Comparison of ENCODE assay signal across 27 cellular contexts in the genomic region with DNA sequence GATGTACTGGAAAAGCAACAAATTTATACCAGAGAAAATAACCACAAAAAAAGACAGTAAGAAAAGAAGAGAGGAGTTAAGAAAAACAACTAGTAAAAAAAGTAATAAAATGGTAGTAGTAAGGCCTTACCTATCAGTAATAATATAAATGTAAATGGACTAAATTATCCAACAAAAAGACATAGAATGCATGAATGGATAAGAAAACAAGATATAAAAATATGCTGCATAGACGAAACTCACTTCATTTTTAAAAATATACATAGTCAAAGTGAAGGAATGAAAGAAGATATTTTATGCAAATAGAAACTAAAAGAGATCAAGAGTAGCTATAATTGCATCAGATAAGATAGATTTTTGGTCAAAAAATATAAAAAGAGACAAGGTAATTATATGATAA.
"Had no signal": no experiment of that assay in that cellular context is flagged by ENCODE, and none has a peak within 500 bp of the region (broad histone marks: within the 10 kb centered on the region; RNA-seq: fewer than 3 reads in every experiment).

No MANE protein-coding gene starts in this region.

- H3K4me1 ChIP-seq: stomach, suprapubic skin, testis, thyroid gland, tibial artery, tibial nerve, transverse colon, upper lobe of left lung, upper lobe of right lung, uterus, vagina had no signal

- FAIRE-seq: urothelium cell line had no signal

- ATAC-seq: stimulated activated effector memory CD8-positive, alpha-beta T cell treated with anti-CD3 and anti-CD28 coated beads, Interleukin-12 subunit alpha, Interleukin-12 subunit beta, amount 100 ng/mL, for 72 hours; stimulated activated memory B cell treated with anti-CD40 and anti-IgM and Interleukin-4, amounts not matched to agents 10 μg/mL and 1 μg/mL and 100 μg/mL, for 72 hours; stimulated activated naive B cell treated with anti-CD40 and anti-IgM and Interleukin-4, amounts not matched to agents 10 μg/mL and 1 μg/mL and 100 μg/mL, for 72 hours; stimulated activated naive CD8-positive, alpha-beta T cell treated with anti-CD3 and anti-CD28 coated beads, Interleukin-15, amount 100 ng/mL, for 72 hours; stimulated activated naive CD8-positive, alpha-beta T cell treated with anti-CD3 and anti-CD28 coated beads, Interleukin-15, Interleukin-2, amounts not matched to agents 100 U/mL and 50 U/mL, for 24 hours; upper lobe of right lung had no signal

- H3K36me3 ChIP-seq: stomach, suprapubic skin, thoracic aorta, thyroid gland, tibial artery, tibial nerve, transverse colon, upper lobe of left lung, upper lobe of right lung, uterus, vagina had no signal

- DNase-seq: stimulated activated CD4-positive, alpha-beta T cell treated with anti-CD3 and anti-CD28 coated beads, Interleukin-2, amount 100 ng/mL, for 48 hours; stimulated activated CD4-positive, alpha-beta T cell treated with anti-CD3 and anti-CD28 coated beads, Interleukin-4, amount 100 ng/mL, for 1 hour; stimulated activated CD4-positive, alpha-beta T cell treated with anti-CD3 and anti-CD28 coated beads, Interleukin-4, amount 100 ng/mL, for 24 hours; stimulated activated CD4-positive, alpha-beta T cell treated with anti-CD3 and anti-CD28 coated beads, Interleukin-4, amount 100 ng/mL, for 4 hours; stimulated activated CD8-positive, alpha-beta memory T cell treated with anti-CD3 and anti-CD28 coated beads, Interleukin-4, amount 100 ng/mL, for 48 hours; stimulated activated naive B cell treated with anti-CD40 and anti-IgM and Interleukin-4, amounts not matched to agents 10 μg/mL and 1 μg/mL and 100 μg/mL, for 72 hours; stimulated activated naive CD4-positive, alpha-beta T cell; stimulated activated naive CD4-positive, alpha-beta T cell treated with Interleukin-2 at 50 U/mL for 16 hours; stimulated activated naive CD8-positive, alpha-beta T cell treated with anti-CD3 and anti-CD28 coated beads, Interleukin-15, amount 100 ng/mL, for 72 hours; stimulated activated naive CD8-positive, alpha-beta T cell treated with anti-CD3 and anti-CD28 coated beads, Interleukin-15, Interleukin-2, amounts not matched to agents 100 U/mL and 50 U/mL, for 24 hours; stomach; substantia nigra; testis; thyroid gland; tibial artery; transverse colon; trophoblast cell; upper lobe of left lung; upper lobe of right lung; uterus had no signal

- H3K27ac ChIP-seq: stomach, suprapubic skin, testis, thoracic aorta, thyroid gland, tibial artery, tibial nerve, transverse colon, upper lobe of left lung, upper lobe of right lung, uterus, vagina had no signal

- H3K4me3 ChIP-seq: stomach, suprapubic skin, testis, thoracic aorta, thyroid gland, tibial artery, tibial nerve, transverse colon, upper lobe of left lung, upper lobe of right lung, uterus, vagina had no signal

- H3K9me3 ChIP-seq: testis, thyroid gland, uterus, vagina had no signal

- H3K27me3 ChIP-seq: stomach, suprapubic skin, testis, thyroid gland, tibial artery, tibial nerve, transverse colon, upper lobe of left lung, upper lobe of right lung, uterus, vagina had no signal
